In genomic region chr19:52171321-52172169, GRCh38 we compare ENCODE assay signal across 1 cellular context.
A peak's percentile ranks its signal among the peaks of the same experiment; 100 is the strongest.
TF ChIP-seq lines count a peak whose summit lies in the region.

Gene ZNF836 (minus strand): TSS chr19:52171621. CDS start chr19:52168072, 3,549 bp downstream.

TF ChIP-seq in HepG2, 621 proteins besides CTCF, POLR2A, EP300 and RAD21 (continued from another document and continues in another):
- TF ChIP-seq DRAP1 (CRISPR knock-in tag; IDR thresholded peaks at IDR 0.05) (peak; percentile 9; the same call in 1 of the 2 replicates), MXI1 (IDR thresholded peaks at IDR 0.05; ENCODE audit: borderline replicate concordance, low read depth, low read length) (no peak; the same call in 2 of the 3 replicates), ATF7-NPFF (CRISPR knock-in tag; IDR thresholded peaks at IDR 0.05; ENCODE audit: low read depth) (no peak), NR2C2 (CRISPR knock-in tag; IDR thresholded peaks at IDR 0.05; ENCODE audit: borderline replicate concordance) (peak; percentile 93), IRX3 (CRISPR knock-in tag; IDR thresholded peaks at IDR 0.05; ENCODE audit: borderline replicate concordance, low read depth) (no peak), ZNF782 (CRISPR knock-in tag; IDR thresholded peaks at IDR 0.05; ENCODE audit: borderline replicate concordance) (no peak), IRF2 (CRISPR knock-in tag; IDR thresholded peaks at IDR 0.05) (peak; percentile 42; the same call in 1 of the 2 replicates), ZBTB7B (CRISPR knock-in tag; IDR thresholded peaks at IDR 0.05) (0 out of 2 replicates have a peak, but pooled peaks have one; percentile 3), SP1 (IDR thresholded peaks at IDR 0.05) (no peak), SP1 (CRISPR knock-in tag; IDR thresholded peaks at IDR 0.05) (peak; percentile 45; the same call in 1 of the 2 replicates), RBFOX2 (IDR thresholded peaks at IDR 0.05; ENCODE audit: low read depth, low read length) (0 out of 2 replicates have a peak, but pooled peaks have one; percentile 20), ZNF143 (CRISPR knock-in tag; IDR thresholded peaks at IDR 0.05) (no peak), ELF3 (CRISPR knock-in tag; IDR thresholded peaks at IDR 0.05) (peak; percentile 17; the same call in 1 of the 2 replicates), PHF8 (CRISPR knock-in tag; IDR thresholded peaks at IDR 0.05) (peak; percentile 49), ZNF619 (CRISPR knock-in tag; IDR thresholded peaks at IDR 0.05) (0 out of 2 replicates have a peak, but pooled peaks have one; percentile 40), ZNF530 (CRISPR knock-in tag; IDR thresholded peaks at IDR 0.05; ENCODE audit: low read depth) (no peak), ZNF552 (CRISPR knock-in tag; IDR thresholded peaks at IDR 0.05; ENCODE audit: borderline replicate concordance) (no peak), MTA1 (CRISPR knock-in tag; IDR thresholded peaks at IDR 0.05; ENCODE audit: borderline replicate concordance) (no peak), ZNF280B (CRISPR knock-in tag; IDR thresholded peaks at IDR 0.05; ENCODE audit: borderline replicate concordance) (0 out of 2 replicates have a peak, but pooled peaks have one; percentile 21), ZNF572 (CRISPR knock-in tag; IDR thresholded peaks at IDR 0.05) (no peak), BRD4 (CRISPR knock-in tag; IDR thresholded peaks at IDR 0.05) (0 out of 2 replicates have a peak, but pooled peaks have one; percentile 13), THAP11 (CRISPR knock-in tag; IDR thresholded peaks at IDR 0.05) (0 out of 2 replicates have a peak, but pooled peaks have one; percentile 47), HES4 (CRISPR knock-in tag; IDR thresholded peaks at IDR 0.05; ENCODE audit: borderline replicate concordance) (no peak), TFAP4 (IDR thresholded peaks at IDR 0.05; ENCODE audit: borderline replicate concordance, low read depth) (peak; percentile 27; the same call in 1 of the 2 replicates), ZNF569 (CRISPR knock-in tag; IDR thresholded peaks at IDR 0.05; ENCODE audit: borderline replicate concordance) (no peak), YEATS2 (CRISPR knock-in tag; IDR thresholded peaks at IDR 0.05; ENCODE audit: borderline replicate concordance) (0 out of 2 replicates have a peak, but pooled peaks have one; percentile 20), ZFY (CRISPR knock-in tag; IDR thresholded peaks at IDR 0.05) (peak; percentile 52), KAT8 (CRISPR knock-in tag; IDR thresholded peaks at IDR 0.05) (peak; percentile 57; the same call in 1 of the 2 replicates), ZNF24 (IDR thresholded peaks at IDR 0.05) (no peak), HDAC1 (CRISPR knock-in tag; IDR thresholded peaks at IDR 0.05) (peak; percentile 65; the same call in 1 of the 2 replicates), SRY (CRISPR knock-in tag; IDR thresholded peaks at IDR 0.05) (0 out of 2 replicates have a peak, but pooled peaks have one; percentile 28), TAF1 (CRISPR knock-in tag; IDR thresholded peaks at IDR 0.05) (peak; percentile 55; the same call in 1 of the 2 replicates), NFKB2 (CRISPR knock-in tag; IDR thresholded peaks at IDR 0.05; ENCODE audit: borderline replicate concordance) (0 out of 2 replicates have a peak, but pooled peaks have one; percentile 12), MAX (IDR thresholded peaks at IDR 0.05) (peak; percentile 34; the same call in 1 of the 2 replicates), HMGXB3 (CRISPR knock-in tag; IDR thresholded peaks at IDR 0.05; ENCODE audit: borderline replicate concordance) (no peak), ZHX1 (CRISPR knock-in tag; IDR thresholded peaks at IDR 0.05; ENCODE audit: low read depth) (no peak), ELF1 (CRISPR knock-in tag; IDR thresholded peaks at IDR 0.05) (peak; percentile 76), ASH2L (IDR thresholded peaks at IDR 0.05; ENCODE audit: insufficient read length, low read depth, low read length) (peak; percentile 66), KDM2A (CRISPR knock-in tag; IDR thresholded peaks at IDR 0.05; ENCODE audit: borderline replicate concordance, low read depth) (0 out of 2 replicates have a peak, but pooled peaks have one; percentile 58), SRF (IDR thresholded peaks at IDR 0.05; ENCODE audit: low read depth, low read length) (0 out of 2 replicates have a peak, but pooled peaks have one; percentile 14), POLR2G (IDR thresholded peaks at IDR 0.05; ENCODE audit: low read depth, low read length) (peak; percentile 51; the same call in 1 of the 2 replicates), PAWR (CRISPR knock-in tag; IDR thresholded peaks at IDR 0.05; ENCODE audit: borderline replicate concordance) (no peak), GABPA (IDR thresholded peaks at IDR 0.05; ENCODE audit: low read depth, low read length) (peak; percentile 62), GABPA (CRISPR knock-in tag; IDR thresholded peaks at IDR 0.05; ENCODE audit: low read depth) (peak; percentile 80), HNRNPK (IDR thresholded peaks at IDR 0.05; ENCODE audit: low read depth, low read length, poor library complexity, severe bottlenecking) (no peak), ZMYM3 (CRISPR knock-in tag; IDR thresholded peaks at IDR 0.05) (0 out of 2 replicates have a peak, but pooled peaks have one; percentile 24), POLR2AphosphoS5 (IDR thresholded peaks at IDR 0.05; ENCODE audit: low read depth, low read length) (peak; percentile 61; the same call in 1 of the 2 replicates), DMAP1 (CRISPR knock-in tag; IDR thresholded peaks at IDR 0.05) (peak; percentile 32; the same call in 1 of the 2 replicates), HDAC2 (CRISPR knock-in tag; IDR thresholded peaks at IDR 0.05) (peak; percentile 36; the same call in 1 of the 2 replicates), ZNF891 (CRISPR knock-in tag; IDR thresholded peaks at IDR 0.05) (0 out of 2 replicates have a peak, but pooled peaks have one; percentile 63), ZFX (CRISPR knock-in tag; IDR thresholded peaks at IDR 0.05; ENCODE audit: low read depth) (peak; percentile 23; the same call in 1 of the 2 replicates), ZNF20 (CRISPR knock-in tag; IDR thresholded peaks at IDR 0.05) (no peak), ZSCAN21 (CRISPR knock-in tag; IDR thresholded peaks at IDR 0.05; ENCODE audit: borderline replicate concordance) (no peak), KLF12 (CRISPR knock-in tag; IDR thresholded peaks at IDR 0.05; ENCODE audit: borderline replicate concordance) (peak; percentile 43; the same call in 1 of the 2 replicates), MED13 (CRISPR knock-in tag; IDR thresholded peaks at IDR 0.05) (no peak), ZNF335 (CRISPR knock-in tag; IDR thresholded peaks at IDR 0.05) (no peak), ZNF704 (CRISPR knock-in tag; IDR thresholded peaks at IDR 0.05; ENCODE audit: borderline replicate concordance) (no peak), ZC3H4 (CRISPR knock-in tag; IDR thresholded peaks at IDR 0.05; ENCODE audit: borderline replicate concordance) (no peak), ZNF292 (CRISPR knock-in tag; IDR thresholded peaks at IDR 0.05; ENCODE audit: borderline replicate concordance, low read depth) (peak; percentile 21; the same call in 1 of the 2 replicates)
